Comparison of ENCODE assay signal across 8 cellular contexts in genomic region chr7:137656227-137656849, GRCh38.
DNase-seq lines count a peak whose midpoint lies in the region; ATAC-seq, FAIRE-seq and TF ChIP-seq lines count a peak whose summit lies in the region.

No MANE protein-coding gene starts in this region.

- H3K4me1 ChIP-seq in HEK293 (ENCODE audit: control insufficient read depth, insufficient read depth, low read length) (no peaks in the 10 kb centered on the region), heart left ventricle (peaks cover 0 to 25% (median 10%) of the 10 kb centered on the region in 12 donors)

- H3K9me3 ChIP-seq in HEK293 (ENCODE audit: control insufficient read depth, insufficient read depth, low read depth, low read length) (no peaks in the 10 kb centered on the region), SK-N-MC (ENCODE audit: low read depth, low read length) (no peaks in the 10 kb centered on the region), heart left ventricle (no peaks in the 10 kb centered on the region)

- ATAC-seq in heart left ventricle, result peak; percentile 70 to 90 (median 82)

- H3K36me3 ChIP-seq in HEK293 (ENCODE audit: control insufficient read depth in 2 of 2, insufficient read depth in 1 of 2, low read length in 2 of 2), result no peaks in the 10 kb centered on the region
- H3K36me3 ChIP-seq in SK-N-MC (ENCODE audit: insufficient read depth, low read length), result no peaks in the 10 kb centered on the region
- no peaks in the 10 kb centered on the region for H3K36me3 ChIP-seq in heart left ventricle

- FAIRE-seq in G401.6 (lab: Jason Lieb, UNC), result peak; percentile 21

- POLR2A ChIA-PET in HEK293 (lab: Yijun Ruan, JAX), result no interaction called here

- no peak overlapping the region for H3K9ac ChIP-seq in SK-N-MC (ENCODE audit: insufficient read length)

- whole genome bisulfite sequencing in heart left ventricle, 4 donors, result 2 to 6% (median 5%) methylated on average over 8 of the region's 8 CpGs

- CTCF ChIA-PET in HEK293 (lab: Yijun Ruan, JAX), result interaction anchor here (0.6 to 4.4 kb wide), 56 partner anchors 10 to 1410 kb away, joined by 3 to 68 read pairs (median 5); partner anchors contain the start of gene CREB3L2

- H3K27me3 ChIP-seq in heart left ventricle, result no peaks in the 10 kb centered on the region

- intact Hi-C loops in heart left ventricle (cut with DNase I), result loop anchor here (1.0 to 5.0 kb wide), 6 partner anchors 241 to 356 kb away; no protein-coding TSS in a partner anchor

- DNase-seq in NB4 (ENCODE audit: low read depth) (peak; percentile 85), SK-N-MC (ENCODE audit: low read depth, low spot score) (peak; percentile 32), heart left ventricle (peak; percentile 73 to 85 (median 79)), pulmonary artery endothelial cell (ENCODE audit: low read depth, low spot score) (peak; percentile 52), cortex of kidney (lab: John Stamatoyannopoulos, UW) (no peak)
- peak; percentile 11 for DNase-seq in activated naive CD8-positive, alpha-beta T cell treated with anti-CD3 and anti-CD28 coated beads, Interleukin-2, amount 50 U/mL, for 16 hours (ENCODE audit: low read depth, low spot score)

- TF ChIP-seq CTCF in HEK293 (tag by site-specific recombination; IDR thresholded peaks at IDR 0.05) (no peak), NB4 (IDR thresholded peaks at IDR 0.05; ENCODE audit: low read depth, low read length) (peak; percentile 85), heart left ventricle (IDR thresholded peaks at IDR 0.05) (peak; percentile 76 to 91 (median 86))

- TF ChIP-seq POLR2A in NB4 (IDR thresholded peaks at IDR 0.05; ENCODE audit: extremely low read depth, insufficient read length) (no peak), heart left ventricle (IDR thresholded peaks at IDR 0.05) (no peak)

- no peak overlapping the region for H3K4me3 ChIP-seq in HEK293 (ENCODE audit: low read depth, low read length)
- no peak overlapping the region for H3K4me3 ChIP-seq in NB4 (ENCODE audit: low read depth, low read length)
- H3K4me3 ChIP-seq in SK-N-MC, result no peak overlapping the region
- no peak overlapping the region for H3K4me3 ChIP-seq in heart left ventricle

- no peak overlapping the region for H3K27ac ChIP-seq in HEK293 (ENCODE audit: extremely low read depth, low read depth, low read length)
- H3K27ac ChIP-seq in SK-N-MC, result no peak overlapping the region
- peak overlapping the region in 4 of 12 donors; percentile 3 to 28 (median 6) for H3K27ac ChIP-seq in heart left ventricle

TF ChIP-seq in HEK293, 187 proteins besides CTCF, POLR2A, EP300 and RAD21:
- peak; percentile 64 for TF ChIP-seq ZNF654 (tag by site-specific recombination; IDR thresholded peaks at IDR 0.05; ENCODE audit: low read depth)
- TF ChIP-seq ZNF16 (tag by site-specific recombination; IDR thresholded peaks at IDR 0.05; ENCODE audit: low read depth), result no peak
TF ChIP-seq in HEK293: peak in this region for 1.
